ENCODE assay signal across 17 cellular contexts in genomic region chr5:135559342-135559741, GRCh38. TPM values are rescaled to one million over a fixed set of nuclear protein-coding genes. Genes with fewer than 3 reads are reported as not detected.
DNase-seq lines count a peak whose midpoint lies in the region; ATAC-seq, FAIRE-seq and TF ChIP-seq lines count a peak whose summit lies in the region.
"Had no signal": no experiment of that assay in that cellular context is flagged by ENCODE, and none has a peak within 500 bp of the region (broad histone marks: within the 10 kb centered on the region; RNA-seq: fewer than 3 reads in every experiment).

No MANE protein-coding gene starts in this region.

- no peaks in the 10 kb centered on the region for H3K9me3 ChIP-seq in SJCRH30 (replicated peaks)
- H3K9me3 ChIP-seq: gastroesophageal sphincter had no signal

- H3K4me1 ChIP-seq in SJCRH30 (no peaks in the 10 kb centered on the region), foreskin keratinocyte (no peaks in the 10 kb centered on the region)

- H3K27me3 ChIP-seq in SJCRH30 (0 out of 2 replicates have a peak, but pooled peaks cover 11% of the 10 kb centered on the region), foreskin keratinocyte (peaks cover 14% of the 10 kb centered on the region)

- DNase-seq in AG10803 (ENCODE audit: low read depth): peak; percentile 14
- peak; percentile 57 for DNase-seq in H54 (ENCODE audit: insufficient read length, low spot score)
- DNase-seq in SJCRH30: peak; percentile 27 to 61
- DNase-seq in foreskin keratinocyte: no peak
- DNase-seq in occipital lobe (lab: John Stamatoyannopoulos, UW): no peak
- no peak for DNase-seq in dedifferentiated amniotic fluid mesenchymal stem cell (ENCODE audit: extremely low spot score)
- DNase-seq in NCI-H510A treated with DMSO at 0.1 percent for 48 hours (lab: John Stamatoyannopoulos, UW): no peak
- DNase-seq: activated CD4-positive, CD25-positive, alpha-beta regulatory T cell treated with anti-CD3 and anti-CD28 coated beads, Interleukin-2, amount 50 U/mL, for 72 hours; activated T-cell treated with anti-CD3 and anti-CD28 coated beads, Interleukin-2, amount 50 U/mL, for 24 hours; naive B cell; NCI-H1092; NCI-H774 had no signal

- FAIRE-seq in H54 (lab: Jason Lieb, UNC): no peak

- TF ChIP-seq POLR2A in H54 (IDR thresholded peaks at IDR 0.05; ENCODE audit: low read depth, low read length): no peak

- TF ChIP-seq CTCF in AG10803 (conservative IDR thresholded peaks at IDR 0.05; ENCODE audit: low read length) (no peak), foreskin keratinocyte (conservative IDR thresholded peaks at IDR 0.05) (no peak)

- no peaks in the 10 kb centered on the region for H3K36me3 ChIP-seq in SJCRH30
- H3K36me3 ChIP-seq: gastroesophageal sphincter had no signal

- ATAC-seq in foreskin keratinocyte (peak; percentile 60), GM21367 (IDR thresholded peaks at IDR 0.05; ENCODE audit: unreplicated experiment) (no peak)
- ATAC-seq: gastroesophageal sphincter had no signal

- H3K27ac ChIP-seq in SJCRH30 (no peak overlapping the region), foreskin keratinocyte (no peak overlapping the region)
- H3K27ac ChIP-seq: gastroesophageal sphincter, SK-N-MC had no signal

- H3K4me3 ChIP-seq in AG10803 (ENCODE audit: low read length) (no peak overlapping the region), SJCRH30 (no peak overlapping the region)
- H3K4me3 ChIP-seq: gastroesophageal sphincter, SK-N-MC had no signal

RNA-seq across cellular contexts. Expression of gene CXCL14, which starts 19.4 kb away (rescaled TPM):
- not detected in 2 replicates for total RNA-seq in SJCRH30 (2014; rRNA removed; shearing (Covaris generic))
- total RNA-seq in foreskin keratinocyte: 0.42 and 0.44 TPM in 2 replicates
- polyA plus RNA-seq in foreskin keratinocyte: 0.48 and 0.57 TPM in 2 replicates
- total RNA-seq in occipital lobe: 9.5 TPM
- total RNA-seq: kidney epithelial cell had no signal

RNA-seq across cellular contexts. Expression of gene NEUROG1, which starts 23.6 kb away (rescaled TPM):
- not detected in 2 replicates for total RNA-seq in SJCRH30 (2014; rRNA removed; shearing (Covaris generic))
- not detected in 2 replicates for total RNA-seq in foreskin keratinocyte
- not detected in 2 replicates for polyA plus RNA-seq in foreskin keratinocyte
- total RNA-seq in occipital lobe: 1.1 TPM
- total RNA-seq: gastroesophageal sphincter had no signal
- polyA plus RNA-seq: CD14-positive monocyte had no signal

Comparison
In these comparisons a context has a peak if more than half of its experiments do, and no peak if none do; other contexts are left out.
1. DNase-seq: peak in AG10803 (single experiment), H54 (single experiment) and SJCRH30 (2 of 2); none in foreskin keratinocyte (0 of 2), occipital lobe (single experiment), dedifferentiated amniotic fluid mesenchymal stem cell (single experiment) and NCI-H510A treated with DMSO at 0.1 percent for 48 hours (single experiment).